ENCODE assay signal across 1 cellular context in the genomic region with DNA sequence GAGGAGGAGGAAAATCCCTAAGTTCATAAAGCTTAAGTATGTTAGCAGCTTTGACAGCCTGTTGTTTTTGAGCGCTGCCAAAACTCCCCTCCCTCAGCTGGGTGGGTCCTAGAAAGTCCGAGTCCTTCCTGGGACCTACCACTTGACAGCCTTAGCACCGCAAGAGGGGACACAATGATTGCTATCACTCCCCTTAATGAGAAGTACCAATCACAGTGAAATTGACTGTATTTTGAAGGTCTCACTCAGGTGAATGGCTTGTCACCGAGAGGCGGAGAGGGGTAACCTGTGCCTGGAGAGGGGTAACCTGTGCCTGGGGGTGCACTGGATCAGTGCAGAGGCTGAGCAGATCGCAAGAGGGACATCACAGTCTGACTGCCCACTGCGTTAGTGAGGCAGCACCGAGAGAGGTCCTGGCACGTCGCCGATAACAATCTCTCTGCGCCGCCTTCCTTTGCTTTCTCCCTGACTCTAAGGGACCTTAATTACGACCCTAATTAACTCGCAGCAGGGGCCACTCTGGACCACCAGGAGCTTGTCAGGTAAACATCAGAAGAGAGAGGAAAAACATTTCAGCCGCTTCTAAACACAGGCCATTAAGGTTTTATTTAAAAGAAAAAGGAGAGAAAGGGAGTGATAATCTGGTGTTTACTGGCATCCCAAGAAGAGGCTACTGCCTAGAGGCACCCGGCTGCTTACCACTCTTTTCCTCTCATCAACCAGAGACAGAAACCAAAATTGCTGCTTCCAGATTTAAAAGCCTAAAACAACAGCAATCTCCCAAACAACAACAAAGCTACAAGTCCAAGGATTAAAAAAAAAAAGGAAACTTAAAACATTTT.
TF ChIP-seq lines count a peak whose summit lies in the region.

No MANE protein-coding gene starts in this region.

TF ChIP-seq in H1, 55 proteins besides CTCF, POLR2A, EP300 and RAD21:
- TF ChIP-seq SUZ12 (IDR thresholded peaks at IDR 0.05; ENCODE audit: low read length): no peak
- peak; percentile 65 for TF ChIP-seq NANOG (IDR thresholded peaks at IDR 0.05; ENCODE audit: insufficient read depth, low read depth, low read length, poor library complexity, severe bottlenecking)
